Comparison of ENCODE assay signal across 19 cellular contexts in the genomic region with DNA sequence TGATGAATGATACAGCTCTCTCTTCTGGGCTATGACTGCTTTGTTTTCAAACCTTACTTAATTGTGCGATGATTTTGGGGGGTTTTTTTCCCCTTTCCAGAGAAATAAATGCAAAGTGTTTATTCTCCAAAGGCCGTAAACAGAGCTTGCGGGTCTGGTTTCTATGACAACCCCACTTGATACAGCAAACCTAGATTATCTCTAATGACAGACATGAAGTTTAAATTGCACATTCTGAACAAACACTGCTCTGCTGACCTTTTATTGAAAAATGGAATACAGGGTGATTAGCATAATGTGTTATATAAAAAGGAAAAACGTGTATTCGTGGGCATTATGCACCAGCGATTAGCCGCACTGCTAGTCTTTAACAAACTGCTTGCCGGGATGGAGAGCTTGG.
DNase-seq lines count a peak whose midpoint lies in the region; ATAC-seq and TF ChIP-seq lines count a peak whose summit lies in the region.
"Had no signal": no experiment of that assay in that cellular context is flagged by ENCODE, and none has a peak within 500 bp of the region (broad histone marks: within the 10 kb centered on the region; RNA-seq: fewer than 3 reads in every experiment).

No MANE protein-coding gene starts in this region.

- no peaks in the 10 kb centered on the region for H4K20me1 ChIP-seq in MM.1S (ENCODE audit: insufficient read depth, low read length)

- no peaks in the 10 kb centered on the region for H3K27me3 ChIP-seq in MM.1S (replicated peaks; ENCODE audit: insufficient read depth, low read length)

- H3K4me3 Mint-ChIP-seq in brain: peak overlapping the region; percentile 16 to 51 (median 25)
- H3K4me3 Mint-ChIP-seq: CD14-positive monocyte had no signal

- ATAC-seq in HG03565 (IDR thresholded peaks at IDR 0.05; ENCODE audit: unreplicated experiment): no peak
- ATAC-seq: HCT116, HepG2 had no signal

- CTCF ChIA-PET in HEK293T (lab: Yijun Ruan, JAX): interaction anchor here (0.7 kb wide), 1 partner anchor 9 kb away, joined by 4 read pairs; no protein-coding TSS in a partner anchor

- DNase-seq in HEK293T (ENCODE audit: extremely low spot score) (no peak), NCI-H1436 (lab: John Stamatoyannopoulos, UW) (peak; percentile 87), NCI-H2227 treated with DMSO at 0.1 percent for 48 hours (lab: John Stamatoyannopoulos, UW) (peak; percentile 60), MM.1S (no peak)
- DNase-seq in activated CD4-positive, alpha-beta T cell treated with anti-CD3 and anti-CD28 coated beads for 4 hours: no peak
- DNase-seq: ACHN, AML-193, GF-D8, GOT3, KG1, MV-4-11, NCI-H187 treated with DMSO at 0.1 percent for 48 hours, NCI-H510A, T1000 had no signal

- H3K9ac ChIP-seq in MM.1S (ENCODE audit: low read length): no peak overlapping the region

- no peaks in the 10 kb centered on the region for H3F3A ChIP-seq in MM.1S (ENCODE audit: insufficient read depth, low read length)

- H3K27ac Mint-ChIP-seq in brain: peak overlapping the region in 4 of 5 experiments; percentile 42 to 90 (median 59)
- H3K27ac Mint-ChIP-seq: CD14-positive monocyte had no signal

- no peak overlapping the region for H3K4me2 ChIP-seq in MM.1S (ENCODE audit: low read depth, low read length)

- H3K9me3 Mint-ChIP-seq in brain: peaks cover 0 to 5% (median 0%) of the 10 kb centered on the region in 5 experiments

- peaks cover 10% of the 10 kb centered on the region for H3K4me1 ChIP-seq in MM.1S (ENCODE audit: low read length)

- H3K36me3 Mint-ChIP-seq in brain: no peaks in the 10 kb centered on the region
- H3K36me3 Mint-ChIP-seq: CD14-positive monocyte had no signal

- no peaks in the 10 kb centered on the region for H3K36me3 ChIP-seq in MM.1S (replicated peaks; ENCODE audit: insufficient read depth, low read length)

- POLR2A ChIA-PET in HEK293T (lab: Yijun Ruan, JAX): interaction anchor here (0.7 kb wide), 1 partner anchor 10 kb away, joined by 3 read pairs; no protein-coding TSS in a partner anchor

- peaks cover 23% of the 10 kb centered on the region for H3K27me3 Mint-ChIP-seq in brain

- H3K4me1 Mint-ChIP-seq in brain: peaks cover 72% of the 10 kb centered on the region

- H3K4me3 ChIP-seq in MM.1S (ENCODE audit: low read length): no peak overlapping the region

- no peak overlapping the region for H2AFZ ChIP-seq in MM.1S (ENCODE audit: low read length)

- H3K27ac ChIP-seq in MM.1S (ENCODE audit: low read length): no peak overlapping the region

- H3K79me2 ChIP-seq in MM.1S (ENCODE audit: low read length): no peaks in the 10 kb centered on the region

- TF ChIP-seq CTCF in brain (conservative IDR thresholded peaks at IDR 0.05): no peak
- no peak for TF ChIP-seq CTCF in MM.1S (IDR thresholded peaks at IDR 0.05; ENCODE audit: low read length)

- no peaks in the 10 kb centered on the region for H3K9me2 ChIP-seq in MM.1S (replicated peaks; ENCODE audit: insufficient read depth, low read length)

- H3K9me3 ChIP-seq in MM.1S (replicated peaks; ENCODE audit: insufficient read depth, low read length): no peaks in the 10 kb centered on the region

TF ChIP-seq in HEK293T, 16 proteins besides CTCF, POLR2A, EP300 and RAD21:
- TF ChIP-seq FOXA1 (IDR thresholded peaks at IDR 0.05) (no peak), ELF4 (IDR thresholded peaks at IDR 0.05) (no peak)
- TF ChIP-seq, protein P1, sequence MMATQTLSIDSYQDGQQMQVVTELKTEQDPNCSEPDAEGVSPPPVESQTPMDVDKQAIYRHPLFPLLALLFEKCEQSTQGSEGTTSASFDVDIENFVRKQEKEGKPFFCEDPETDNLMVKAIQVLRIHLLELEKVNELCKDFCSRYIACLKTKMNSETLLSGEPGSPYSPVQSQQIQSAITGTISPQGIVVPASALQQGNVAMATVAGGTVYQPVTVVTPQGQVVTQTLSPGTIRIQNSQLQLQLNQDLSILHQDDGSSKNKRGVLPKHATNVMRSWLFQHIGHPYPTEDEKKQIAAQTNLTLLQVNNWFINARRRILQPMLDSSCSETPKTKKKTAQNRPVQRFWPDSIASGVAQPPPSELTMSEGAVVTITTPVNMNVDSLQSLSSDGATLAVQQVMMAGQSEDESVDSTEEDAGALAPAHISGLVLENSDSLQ (IDR thresholded peaks at IDR 0.05): 0 out of 2 replicates have a peak, but pooled peaks have one; percentile 2

Comparison
In these comparisons a context has a peak if more than half of its experiments do, and no peak if none do; other contexts are left out.
1. DNase-seq: peak in NCI-H1436 (single experiment) and NCI-H2227 treated with DMSO at 0.1 percent for 48 hours (single experiment); none in HEK293T (single experiment), activated CD4-positive, alpha-beta T cell treated with anti-CD3 and anti-CD28 coated beads for 4 hours (0 of 2) and MM.1S (single experiment).